ENCODE assay signal across 14 cellular contexts in the genomic region with DNA sequence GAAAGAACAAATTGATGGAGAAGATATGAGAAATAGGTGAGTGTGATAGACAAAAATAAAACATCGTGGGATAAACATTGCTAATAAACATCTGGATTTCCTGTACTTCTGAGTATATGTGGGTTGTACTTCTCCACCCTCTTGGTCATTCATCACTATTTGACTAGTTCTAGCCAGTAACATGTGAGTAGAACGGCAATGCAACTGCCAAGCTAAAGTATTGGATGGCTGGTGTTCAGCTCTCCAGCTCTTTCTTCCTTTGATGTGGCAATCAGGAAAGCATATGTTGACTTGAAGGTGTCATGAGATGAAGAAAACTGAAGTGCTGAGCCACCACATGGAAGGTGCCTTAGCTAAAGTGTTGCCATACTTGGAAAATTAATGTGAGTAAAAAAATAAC.
DNase-seq lines count a peak whose midpoint lies in the region; ATAC-seq and TF ChIP-seq lines count a peak whose summit lies in the region.
"Had no signal": no experiment of that assay in that cellular context is flagged by ENCODE, and none has a peak within 500 bp of the region (broad histone marks: within the 10 kb centered on the region; RNA-seq: fewer than 3 reads in every experiment).

No MANE protein-coding gene starts in this region.

- H3K27ac ChIP-seq in DND-41 (ENCODE audit: low read length), result no peak overlapping the region
- H3K27ac ChIP-seq: 22Rv1, BLaER1, HL-60 had no signal

- ATAC-seq in DND-41 (ENCODE audit: insufficient read depth, low read depth), result peak; percentile 29; the same call in 1 of the 3 replicates

- H3K36me3 Mint-ChIP-seq in activated T-helper 1 cell treated with anti-CD3 and anti-CD28 coated beads, Interleukin-12 subunit alpha, Interleukin-12 subunit beta, Interleukin-2, Interleukin-4 antibody, amounts not matched to agents 30 ng/mL and 10 ng/mL and 1 ng/mL, durations not matched to agents 14 hours and 24 hours and 36 hours (ENCODE audit: low read depth), result no peaks in the 10 kb centered on the region

- no peak overlapping the region for H2AFZ ChIP-seq in DND-41 (ENCODE audit: low read depth, low read length)

- no peak for TF ChIP-seq CTCF in DND-41 (IDR thresholded peaks at IDR 0.05; ENCODE audit: borderline replicate concordance, extremely low read depth, low read length, poor library complexity, severe bottlenecking)
- TF ChIP-seq CTCF in fibroblast of mammary gland (conservative IDR thresholded peaks at IDR 0.05; ENCODE audit: control insufficient read depth, insufficient read depth, low read depth, low read length), result no peak
- no peak for TF ChIP-seq CTCF in GM10266 (IDR thresholded peaks at IDR 0.05; ENCODE audit: control insufficient read depth, insufficient read depth, low read depth, missing control alignments)

- H3K4me2 ChIP-seq in DND-41 (ENCODE audit: insufficient read depth, low read length), result no peak overlapping the region
- H3K4me2 ChIP-seq: BLaER1 had no signal

- H3K4me1 Mint-ChIP-seq in activated T-helper 1 cell treated with anti-CD3 and anti-CD28 coated beads, Interleukin-12 subunit alpha, Interleukin-12 subunit beta, Interleukin-2, Interleukin-4 antibody, amounts not matched to agents 30 ng/mL and 10 ng/mL and 1 ng/mL, durations not matched to agents 14 hours and 24 hours and 36 hours (ENCODE audit: low read depth), result no peaks in the 10 kb centered on the region

- peak overlapping the region; percentile 8 for H3K27ac Mint-ChIP-seq in activated T-helper 1 cell treated with anti-CD3 and anti-CD28 coated beads, Interleukin-12 subunit alpha, Interleukin-12 subunit beta, Interleukin-2, Interleukin-4 antibody, amounts not matched to agents 30 ng/mL and 10 ng/mL and 1 ng/mL, durations not matched to agents 14 hours and 24 hours and 36 hours

- H3K36me3 ChIP-seq in DND-41 (ENCODE audit: insufficient read depth, low read length), result no peaks in the 10 kb centered on the region
- H3K36me3 ChIP-seq: BLaER1 had no signal

- no peaks in the 10 kb centered on the region for H3K79me2 ChIP-seq in DND-41 (ENCODE audit: insufficient read depth, low read length)

- no peaks in the 10 kb centered on the region for H3K27me3 Mint-ChIP-seq in activated T-helper 1 cell treated with anti-CD3 and anti-CD28 coated beads, Interleukin-12 subunit alpha, Interleukin-12 subunit beta, Interleukin-2, Interleukin-4 antibody, amounts not matched to agents 30 ng/mL and 10 ng/mL and 1 ng/mL, durations not matched to agents 14 hours and 24 hours and 36 hours (ENCODE audit: insufficient read depth)

- intact Hi-C loops in activated T-helper 1 cell treated with anti-CD3 and anti-CD28 coated beads, Interleukin-12 subunit alpha, Interleukin-12 subunit beta, Interleukin-2, Interleukin-4 antibody, amounts not matched to agents 30 ng/mL and 10 ng/mL and 1 ng/mL, durations not matched to agents 14 hours and 24 hours and 36 hours (cut with micrococcal nuclease), result no loop called here
- intact Hi-C loops in posterior cingulate gyrus (cut with DNase I), result no loop called here

- no peaks in the 10 kb centered on the region for H3K9me3 ChIP-seq in DND-41 (ENCODE audit: insufficient read depth, low read length, severe bottlenecking)

- H3K4me3 Mint-ChIP-seq in activated T-helper 1 cell treated with anti-CD3 and anti-CD28 coated beads, Interleukin-12 subunit alpha, Interleukin-12 subunit beta, Interleukin-2, Interleukin-4 antibody, amounts not matched to agents 30 ng/mL and 10 ng/mL and 1 ng/mL, durations not matched to agents 14 hours and 24 hours and 36 hours, result no peak overlapping the region

- no peak overlapping the region for H3K4me3 ChIP-seq in DND-41 (ENCODE audit: low read depth in 1 of 2, low read length in 2 of 2)
- H3K4me3 ChIP-seq in fibroblast of mammary gland (ENCODE audit: control insufficient read depth, low read depth, low read length), result no peak overlapping the region
- H3K4me3 ChIP-seq: BLaER1 had no signal

- H4K20me1 ChIP-seq in DND-41 (ENCODE audit: insufficient read depth, low read length), result no peaks in the 10 kb centered on the region
- H4K20me1 ChIP-seq: BLaER1 had no signal

- peak; percentile 12 for DNase-seq in DMS53 (lab: John Stamatoyannopoulos, UW)
- DNase-seq in DMS53 treated with DMSO at 0.1 percent for 48 hours (lab: John Stamatoyannopoulos, UW; ENCODE audit: unreplicated experiment), result no peak
- no peak for DNase-seq in DND-41
- no peak for DNase-seq in activated T-helper 1 cell treated with anti-CD3 and anti-CD28 coated beads, Interleukin-12 subunit alpha, Interleukin-12 subunit beta, Interleukin-2, Interleukin-4 antibody, amounts not matched to agents 30 ng/mL and 10 ng/mL and 1 ng/mL, durations not matched to agents 14 hours and 24 hours and 36 hours (ENCODE audit: low spot score)
- peak; percentile 74 for DNase-seq in fibroblast of mammary gland (ENCODE audit: low read depth)
- DNase-seq in posterior cingulate gyrus, result no peak
- DNase-seq in NCI-H446 treated with DMSO at 0.1 percent for 48 hours (lab: John Stamatoyannopoulos, UW), result no peak
- no peak for DNase-seq in GM10266 (ENCODE audit: extremely low spot score)
- DNase-seq: AML-193, DMS79 treated with DMSO at 0.1 percent for 48 hours, GF-D8 had no signal

- H3K9me3 Mint-ChIP-seq in activated T-helper 1 cell treated with anti-CD3 and anti-CD28 coated beads, Interleukin-12 subunit alpha, Interleukin-12 subunit beta, Interleukin-2, Interleukin-4 antibody, amounts not matched to agents 30 ng/mL and 10 ng/mL and 1 ng/mL, durations not matched to agents 14 hours and 24 hours and 36 hours, result no peaks in the 10 kb centered on the region

- 0 out of 2 replicates have a peak, but pooled peaks cover 3% of the 10 kb centered on the region for H3K4me1 ChIP-seq in DND-41 (ENCODE audit: insufficient read depth, low read length)

- no peak overlapping the region for H3K9ac ChIP-seq in DND-41 (ENCODE audit: low read depth, low read length)
- H3K9ac ChIP-seq: BLaER1 had no signal

- no peaks in the 10 kb centered on the region for H3K27me3 ChIP-seq in DND-41 (ENCODE audit: insufficient read depth, low read length, poor library complexity)
- H3K27me3 ChIP-seq: BLaER1 had no signal

Comparison
In these comparisons a context has a peak if more than half of its experiments do, and no peak if none do; other contexts are left out.
1. DNase-seq: peak in DMS53 (single experiment) and fibroblast of mammary gland (single experiment); none in DMS53 treated with DMSO at 0.1 percent for 48 hours (single experiment), DND-41 (single experiment), activated T-helper 1 cell treated with anti-CD3 and anti-CD28 coated beads, Interleukin-12 subunit alpha, Interleukin-12 subunit beta, Interleukin-2, Interleukin-4 antibody, amounts not matched to agents 30 ng/mL and 10 ng/mL and 1 ng/mL, durations not matched to agents 14 hours and 24 hours and 36 hours (single experiment), posterior cingulate gyrus (0 of 10), NCI-H446 treated with DMSO at 0.1 percent for 48 hours (single experiment) and GM10266 (single experiment).